23 cellular contexts compared by ENCODE assay signal in genomic region chr9:100591639-100592412, GRCh38. TPM values are rescaled to one million over a fixed set of nuclear protein-coding genes. Genes with fewer than 3 reads are reported as not detected.
"Had no signal": no experiment of that assay in that cellular context is flagged by ENCODE, and none has a peak within 500 bp of the region (broad histone marks: within the 10 kb centered on the region; RNA-seq: fewer than 3 reads in every experiment).

No MANE protein-coding gene starts in this region.

- H3K36me3 Mint-ChIP-seq: natural killer cell had no signal

- DNase-seq: activated CD4-positive, alpha-beta T cell treated with anti-CD3 and anti-CD28 coated beads, Interleukin-2, amount 10 ng/mL, durations not matched to agents 24 days and 14 days; activated CD4-positive, CD25-positive, alpha-beta regulatory T cell; activated CD8-positive, alpha-beta T cell treated with anti-CD3 and anti-CD28 coated beads for 36 hours; activated naive CD4-positive, alpha-beta T cell treated with anti-CD3 and anti-CD28 coated beads for 36 hours; activated T-cell treated with anti-CD3 and anti-CD28 coated beads, Interleukin-2, amount 50 U/mL, for 1 hour; brain microvascular endothelial cell; mesenchymal stem cell; natural killer cell; posterior cingulate gyrus; small intestine; stimulated activated CD4-positive, alpha-beta T cell treated with anti-CD3 and anti-CD28 coated beads, Interleukin-15, amount 100 ng/mL, for 24 hours; stimulated activated CD4-positive, alpha-beta T cell treated with anti-CD3 and anti-CD28 coated beads, Interleukin-2, amount 100 ng/mL, for 48 hours; stimulated activated naive CD8-positive, alpha-beta T cell treated with anti-CD3 and anti-CD28 coated beads, Interleukin-15, amount 100 ng/mL, for 72 hours; T1000; upper lobe of right lung had no signal

- H3K27ac ChIP-seq: coronary artery, gastroesophageal sphincter, right atrium auricular region, thoracic aorta, upper lobe of right lung had no signal

- ATAC-seq: activated CD8-positive, alpha-beta T cell treated with anti-CD3 and anti-CD28 coated beads for 36 hours; esophagus mucosa; gastroesophageal sphincter; natural killer cell; SK-N-SH treated with all-trans-retinoic acid at 6 μM for 48 hours; stimulated activated naive CD8-positive, alpha-beta T cell treated with anti-CD3 and anti-CD28 coated beads, Interleukin-15, amount 100 ng/mL, for 72 hours; upper lobe of right lung had no signal

- H3K4me3 ChIP-seq: coronary artery, gastroesophageal sphincter, right atrium auricular region, thoracic aorta, upper lobe of right lung had no signal

- H3K27ac Mint-ChIP-seq: activated CD4-positive, alpha-beta T cell treated with anti-CD3 and anti-CD28 coated beads, Interleukin-2, amount 10 ng/mL, durations not matched to agents 24 days and 14 days; activated CD8-positive, alpha-beta T cell treated with anti-CD3 and anti-CD28 coated beads for 36 hours; activated naive CD4-positive, alpha-beta T cell treated with anti-CD3 and anti-CD28 coated beads for 36 hours; activated T-helper 2 cell treated with anti-CD3 and anti-CD28 coated beads, Interferon-gamma antibody, Interleukin-2, Interleukin-4, amounts not matched to agents 10 μg/mL and 5 μg/mL and 100 μg/mL, durations not matched to agents 14 hours and 24 hours and 36 hours; natural killer cell; stimulated activated naive CD8-positive, alpha-beta T cell treated with anti-CD3 and anti-CD28 coated beads, Interleukin-15, amount 100 ng/mL, for 72 hours had no signal

- H3K36me3 ChIP-seq: brain microvascular endothelial cell, gastroesophageal sphincter, right atrium auricular region, thoracic aorta, upper lobe of right lung had no signal

- H3K4me1 Mint-ChIP-seq: stimulated activated naive CD8-positive, alpha-beta T cell treated with anti-CD3 and anti-CD28 coated beads, Interleukin-15, amount 100 ng/mL, for 72 hours had no signal

- H3K9me3 ChIP-seq: gastroesophageal sphincter, right atrium auricular region, thoracic aorta, upper lobe of right lung had no signal

- H3K27me3 ChIP-seq: brain microvascular endothelial cell, gastroesophageal sphincter, right atrium auricular region, upper lobe of right lung had no signal

- H3K27me3 Mint-ChIP-seq: activated CD8-positive, alpha-beta T cell treated with anti-CD3 and anti-CD28 coated beads for 36 hours; central memory CD8-positive, alpha-beta T cell; stimulated activated naive CD8-positive, alpha-beta T cell treated with anti-CD3 and anti-CD28 coated beads, Interleukin-15, amount 100 ng/mL, for 72 hours had no signal

- H3K4me3 Mint-ChIP-seq: activated CD4-positive, alpha-beta T cell treated with anti-CD3 and anti-CD28 coated beads, Interleukin-2, amount 10 ng/mL, durations not matched to agents 24 days and 14 days; activated CD8-positive, alpha-beta T cell treated with anti-CD3 and anti-CD28 coated beads for 36 hours; activated naive CD4-positive, alpha-beta T cell treated with anti-CD3 and anti-CD28 coated beads for 36 hours; central memory CD8-positive, alpha-beta T cell; natural killer cell; stimulated activated naive CD8-positive, alpha-beta T cell treated with anti-CD3 and anti-CD28 coated beads, Interleukin-15, amount 100 ng/mL, for 72 hours had no signal

- H3K4me1 ChIP-seq: upper lobe of right lung had no signal

- H3K9me3 Mint-ChIP-seq: activated CD4-positive, alpha-beta T cell treated with anti-CD3 and anti-CD28 coated beads, Interleukin-2, amount 10 ng/mL, durations not matched to agents 24 days and 14 days; activated CD8-positive, alpha-beta T cell treated with anti-CD3 and anti-CD28 coated beads for 36 hours; activated naive CD4-positive, alpha-beta T cell treated with anti-CD3 and anti-CD28 coated beads for 36 hours; activated T-helper 2 cell treated with anti-CD3 and anti-CD28 coated beads, Interferon-gamma antibody, Interleukin-2, Interleukin-4, amounts not matched to agents 10 μg/mL and 5 μg/mL and 100 μg/mL, durations not matched to agents 14 hours and 24 hours and 36 hours; central memory CD8-positive, alpha-beta T cell; natural killer cell; stimulated activated naive CD8-positive, alpha-beta T cell treated with anti-CD3 and anti-CD28 coated beads, Interleukin-15, amount 100 ng/mL, for 72 hours had no signal

RNA-seq across cellular contexts. Expression of gene CAVIN4, which starts 13.9 kb away (rescaled TPM):
- total RNA-seq: activated naive CD4-positive, alpha-beta T cell treated with anti-CD3 and anti-CD28 coated beads for 36 hours had no signal
